In the genomic region with DNA sequence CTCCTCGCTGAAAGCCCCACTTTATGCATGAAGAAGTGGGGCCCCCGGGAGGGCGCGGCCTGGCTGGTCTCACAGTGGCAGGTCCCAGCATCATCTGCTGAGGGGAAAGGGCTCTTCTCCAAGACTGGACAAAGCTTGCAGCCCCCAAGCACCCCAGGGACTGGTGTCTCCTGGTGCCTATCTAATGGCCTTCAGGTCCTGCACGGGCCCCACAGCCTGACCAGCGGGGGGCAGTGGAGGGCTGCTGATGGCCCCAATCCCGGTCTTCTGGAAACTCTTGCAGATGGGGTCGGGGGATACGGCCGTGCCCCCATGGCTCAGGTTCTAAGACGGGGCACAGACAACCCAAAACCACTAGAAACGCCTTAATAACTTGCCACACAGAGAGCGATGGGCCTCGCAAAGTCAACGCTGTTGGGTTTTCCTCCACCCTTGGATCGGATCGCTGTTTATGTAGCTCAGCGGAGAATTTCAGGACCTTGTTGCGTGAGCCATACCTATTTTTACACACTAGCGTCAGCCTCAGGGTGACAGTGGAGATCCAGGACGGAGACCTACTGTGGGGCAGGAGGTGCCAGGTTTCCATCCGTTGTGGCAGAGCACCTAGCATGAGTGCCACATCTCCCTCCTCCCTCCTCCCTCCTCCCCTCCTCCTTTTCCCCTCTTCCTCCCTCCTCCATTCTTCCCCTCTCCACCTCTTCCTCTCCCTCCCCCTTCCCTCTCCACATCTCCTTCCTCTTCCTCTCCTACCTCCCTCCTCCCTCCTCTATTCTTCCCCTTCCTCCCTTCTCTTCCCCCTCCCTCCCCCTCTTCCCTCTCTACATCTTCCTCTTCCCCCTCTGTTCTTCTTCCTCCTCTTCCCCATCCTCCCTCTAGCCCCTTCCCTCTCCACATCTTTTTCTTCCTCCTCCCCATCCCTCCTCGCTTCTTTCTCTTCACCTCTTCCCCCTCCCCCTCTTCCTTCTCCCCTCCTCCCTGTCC, we compare ENCODE assay signal across 8 cellular contexts.
A peak's percentile ranks its signal among the peaks of the same experiment; 100 is the strongest.
DNase-seq lines count a peak whose midpoint lies in the region; ATAC-seq, FAIRE-seq and TF ChIP-seq lines count a peak whose summit lies in the region.
"Had no signal": no experiment of that assay in that cellular context is flagged by ENCODE, and none has a peak within 500 bp of the region (broad histone marks: within the 10 kb centered on the region; RNA-seq: fewer than 3 reads in every experiment).

No MANE protein-coding gene starts in this region.

- no peaks in the 10 kb centered on the region for H3K4me1 Mint-ChIP-seq in activated T-helper 1 cell treated with anti-CD3 and anti-CD28 coated beads, Interleukin-12 subunit alpha, Interleukin-12 subunit beta, Interleukin-2, Interleukin-4 antibody, amounts not matched to agents 30 ng/mL and 10 ng/mL and 1 ng/mL, durations not matched to agents 14 hours and 24 hours and 36 hours (ENCODE audit: low read depth)
- H3K4me1 Mint-ChIP-seq in stimulated activated naive B cell treated with anti-CD40 and anti-IgM and Interleukin-4, amounts not matched to agents 10 μg/mL and 1 μg/mL and 100 μg/mL, for 72 hours = no peaks in the 10 kb centered on the region

- H3K36me3 ChIP-seq in OCI-LY3 (replicated peaks; ENCODE audit: low read depth, low read length) (no peaks in the 10 kb centered on the region), fibroblast of lung (ENCODE audit: control insufficient read depth, insufficient read depth, low read length) (no peaks in the 10 kb centered on the region), pancreas (no peaks in the 10 kb centered on the region)

- ATAC-seq in pancreas = peak; percentile 86 to 97 (median 93)
- ATAC-seq in HG02884 (IDR thresholded peaks at IDR 0.05; ENCODE audit: unreplicated experiment) = no peak
- ATAC-seq in stimulated activated naive B cell treated with anti-CD40 and anti-IgM and Interleukin-4, amounts not matched to agents 10 μg/mL and 1 μg/mL and 100 μg/mL, for 72 hours (replicated peaks) = no peak

- 31 to 34% methylated on average over 23 of the region's 23 CpGs for WGBS in pancreas, 2 donors

- H3K9me3 ChIP-seq in OCI-LY3 (ENCODE audit: insufficient read depth, low read length) (no peaks in the 10 kb centered on the region), fibroblast of lung (ENCODE audit: control insufficient read depth, insufficient read depth, low read depth, low read length) (no peaks in the 10 kb centered on the region), pancreas (no peaks in the 10 kb centered on the region)

- H3K36me3 Mint-ChIP-seq in activated T-helper 1 cell treated with anti-CD3 and anti-CD28 coated beads, Interleukin-12 subunit alpha, Interleukin-12 subunit beta, Interleukin-2, Interleukin-4 antibody, amounts not matched to agents 30 ng/mL and 10 ng/mL and 1 ng/mL, durations not matched to agents 14 hours and 24 hours and 36 hours (ENCODE audit: low read depth) = no peaks in the 10 kb centered on the region
- no peaks in the 10 kb centered on the region for H3K36me3 Mint-ChIP-seq in stimulated activated naive B cell treated with anti-CD40 and anti-IgM and Interleukin-4, amounts not matched to agents 10 μg/mL and 1 μg/mL and 100 μg/mL, for 72 hours

- H3K4me2 ChIP-seq in OCI-LY3 (ENCODE audit: low read length) (no peak overlapping the region), fibroblast of lung (ENCODE audit: extremely low read depth, insufficient read depth, low read length) (no peak overlapping the region)

- H3K27ac ChIP-seq in OCI-LY3 (ENCODE audit: low read length) = no peak overlapping the region
- H3K27ac ChIP-seq in fibroblast of lung (ENCODE audit: insufficient read depth, low read length) = no peak overlapping the region
- no peak overlapping the region for H3K27ac ChIP-seq in pancreas

- in situ Hi-C loops in GM13977 (cut with MboI; ENCODE audit: low pct_unique_long_range_greater_than_20kb, low sequenced_read_pairs, unreplicated experiment) = no loop called here

- no peaks in the 10 kb centered on the region for H3K4me1 ChIP-seq in OCI-LY3 (ENCODE audit: low read length)
- no peaks in the 10 kb centered on the region for H3K4me1 ChIP-seq in fibroblast of lung (ENCODE audit: control insufficient read depth, extremely low read depth, insufficient read depth, low read length)
- H3K4me1 ChIP-seq in pancreas = no peaks in the 10 kb centered on the region

- no peaks in the 10 kb centered on the region for H3K9me3 Mint-ChIP-seq in activated T-helper 1 cell treated with anti-CD3 and anti-CD28 coated beads, Interleukin-12 subunit alpha, Interleukin-12 subunit beta, Interleukin-2, Interleukin-4 antibody, amounts not matched to agents 30 ng/mL and 10 ng/mL and 1 ng/mL, durations not matched to agents 14 hours and 24 hours and 36 hours
- H3K9me3 Mint-ChIP-seq in stimulated activated naive B cell treated with anti-CD40 and anti-IgM and Interleukin-4, amounts not matched to agents 10 μg/mL and 1 μg/mL and 100 μg/mL, for 72 hours = no peaks in the 10 kb centered on the region
- H3K9me3 Mint-ChIP-seq: T-helper 1 cell treated with Interleukin-12 subunit alpha and Interleukin-12 subunit beta and Interleukin-4 antibody, amounts not matched to agents 30 μg/mL and 1 μg/mL, for 36 hours had no signal

- FAIRE-seq in pancreas (lab: Jason Lieb, UNC) = no peak

- no peaks in the 10 kb centered on the region for H4K20me1 ChIP-seq in OCI-LY3 (ENCODE audit: insufficient read depth, low read length)
- H4K20me1 ChIP-seq in fibroblast of lung (ENCODE audit: control insufficient read depth, extremely low read depth, insufficient read depth, low read length) = no peaks in the 10 kb centered on the region

- intact Hi-C loops in pancreas (cut with DNase I) = loop anchor here in 2 of 3 donors (5.0 kb wide), 2 partner anchors 113 to 133 kb away; a partner anchor contains a TSS
- intact Hi-C loops in activated T-helper 1 cell treated with anti-CD3 and anti-CD28 coated beads, Interleukin-12 subunit alpha, Interleukin-12 subunit beta, Interleukin-2, Interleukin-4 antibody, amounts not matched to agents 30 ng/mL and 10 ng/mL and 1 ng/mL, durations not matched to agents 14 hours and 24 hours and 36 hours (cut with micrococcal nuclease) = no loop called here

- no peaks in the 10 kb centered on the region for H3K27me3 ChIP-seq in OCI-LY3 (ENCODE audit: low read depth, low read length)
- H3K27me3 ChIP-seq in fibroblast of lung (ENCODE audit: control insufficient read depth, insufficient read depth, low read length) = no peaks in the 10 kb centered on the region
- H3K27me3 ChIP-seq in pancreas = no peaks in the 10 kb centered on the region

- peak; percentile 54 for TF ChIP-seq CTCF in GM13977 (IDR thresholded peaks at IDR 0.05; ENCODE audit: extremely low read depth, insufficient read depth, missing control alignments)
- TF ChIP-seq CTCF in OCI-LY3 (IDR thresholded peaks at IDR 0.05; ENCODE audit: low read depth, low read length) = peak; percentile 44
- peak; percentile 57 to 61 for TF ChIP-seq CTCF in fibroblast of lung (conservative IDR thresholded peaks at IDR 0.05 in 1 of 2, IDR thresholded peaks at IDR 0.05 in 1 of 2; ENCODE audit: low read depth in 1 of 2, low read length in 2 of 2)
- peak; percentile 50 to 76 (median 70) for TF ChIP-seq CTCF in pancreas (IDR thresholded peaks at IDR 0.05)

- no peaks in the 10 kb centered on the region for H3K79me2 ChIP-seq in OCI-LY3 (ENCODE audit: low read length)
- H3K79me2 ChIP-seq in fibroblast of lung (ENCODE audit: control insufficient read depth, insufficient read depth, low read length) = no peaks in the 10 kb centered on the region

- H3K4me3 Mint-ChIP-seq in activated T-helper 1 cell treated with anti-CD3 and anti-CD28 coated beads, Interleukin-12 subunit alpha, Interleukin-12 subunit beta, Interleukin-2, Interleukin-4 antibody, amounts not matched to agents 30 ng/mL and 10 ng/mL and 1 ng/mL, durations not matched to agents 14 hours and 24 hours and 36 hours = no peak overlapping the region
- H3K4me3 Mint-ChIP-seq in stimulated activated naive B cell treated with anti-CD40 and anti-IgM and Interleukin-4, amounts not matched to agents 10 μg/mL and 1 μg/mL and 100 μg/mL, for 72 hours = no peak overlapping the region
- H3K4me3 Mint-ChIP-seq: T-helper 1 cell treated with Interleukin-12 subunit alpha and Interleukin-12 subunit beta and Interleukin-4 antibody, amounts not matched to agents 30 μg/mL and 1 μg/mL, for 36 hours had no signal

- H3K4me3 ChIP-seq in OCI-LY3 (ENCODE audit: low read length) (no peak overlapping the region), fibroblast of lung (replicated peaks in 1 of 4; ENCODE audit: control extremely low read depth in 1 of 4, insufficient read depth in 1 of 4, low read depth in 3 of 4, low read length in 4 of 4) (no peak overlapping the region), pancreas (peak overlapping the region in 2 of 4 donors; percentile 21 to 26)

- DNase-seq in GM13977 (ENCODE audit: low spot score) (no peak), fibroblast of lung (ENCODE audit: low read depth in 2 of 2) (peak in 1 of 2 donors; percentile 41), pancreas (peak; percentile 53 to 87 (median 77))
- no peak for DNase-seq in activated T-helper 1 cell treated with anti-CD3 and anti-CD28 coated beads, Interleukin-12 subunit alpha, Interleukin-12 subunit beta, Interleukin-2, Interleukin-4 antibody, amounts not matched to agents 30 ng/mL and 10 ng/mL and 1 ng/mL, durations not matched to agents 14 hours and 24 hours and 36 hours (ENCODE audit: low spot score)
- no peak for DNase-seq in stimulated activated naive B cell treated with anti-CD40 and anti-IgM and Interleukin-4, amounts not matched to agents 10 μg/mL and 1 μg/mL and 100 μg/mL, for 72 hours

- H3K27ac Mint-ChIP-seq in activated T-helper 1 cell treated with anti-CD3 and anti-CD28 coated beads, Interleukin-12 subunit alpha, Interleukin-12 subunit beta, Interleukin-2, Interleukin-4 antibody, amounts not matched to agents 30 ng/mL and 10 ng/mL and 1 ng/mL, durations not matched to agents 14 hours and 24 hours and 36 hours = no peak overlapping the region
- H3K27ac Mint-ChIP-seq in stimulated activated naive B cell treated with anti-CD40 and anti-IgM and Interleukin-4, amounts not matched to agents 10 μg/mL and 1 μg/mL and 100 μg/mL, for 72 hours = no peak overlapping the region
- H3K27ac Mint-ChIP-seq: T-helper 1 cell treated with Interleukin-12 subunit alpha and Interleukin-12 subunit beta and Interleukin-4 antibody, amounts not matched to agents 30 μg/mL and 1 μg/mL, for 36 hours had no signal

- no peak overlapping the region for H2AFZ ChIP-seq in OCI-LY3 (ENCODE audit: low read depth, low read length)
- no peak overlapping the region for H2AFZ ChIP-seq in fibroblast of lung (ENCODE audit: low read length)

- no peaks in the 10 kb centered on the region for H3K27me3 Mint-ChIP-seq in activated T-helper 1 cell treated with anti-CD3 and anti-CD28 coated beads, Interleukin-12 subunit alpha, Interleukin-12 subunit beta, Interleukin-2, Interleukin-4 antibody, amounts not matched to agents 30 ng/mL and 10 ng/mL and 1 ng/mL, durations not matched to agents 14 hours and 24 hours and 36 hours (ENCODE audit: insufficient read depth)
- peaks cover 36 to 38% of the 10 kb centered on the region in 2 donors for H3K27me3 Mint-ChIP-seq in stimulated activated naive B cell treated with anti-CD40 and anti-IgM and Interleukin-4, amounts not matched to agents 10 μg/mL and 1 μg/mL and 100 μg/mL, for 72 hours

- H3K9ac ChIP-seq in OCI-LY3 (ENCODE audit: low read length) (no peak overlapping the region), fibroblast of lung (ENCODE audit: insufficient read depth, low read length) (no peak overlapping the region)

Comparison
In these comparisons a context has a peak if more than half of its experiments do, and no peak if none do; other contexts are left out.
1. DNase-seq: peak in pancreas (6 of 6); none in GM13977 (single experiment), activated T-helper 1 cell treated with anti-CD3 and anti-CD28 coated beads, Interleukin-12 subunit alpha, Interleukin-12 subunit beta, Interleukin-2, Interleukin-4 antibody, amounts not matched to agents 30 ng/mL and 10 ng/mL and 1 ng/mL, durations not matched to agents 14 hours and 24 hours and 36 hours (single experiment) and stimulated activated naive B cell treated with anti-CD40 and anti-IgM and Interleukin-4, amounts not matched to agents 10 μg/mL and 1 μg/mL and 100 μg/mL, for 72 hours (single experiment).
2. ATAC-seq: peak in pancreas (4 of 4); none in HG02884 (single experiment) and stimulated activated naive B cell treated with anti-CD40 and anti-IgM and Interleukin-4, amounts not matched to agents 10 μg/mL and 1 μg/mL and 100 μg/mL, for 72 hours (0 of 2).
3. Peak in every context shown above with its lines, with median percentiles within 50 percentile points of each other: CTCF ChIP-seq.